ENCODE assay signal across 8 cellular contexts in genomic region chr16:8797364-8798173, GRCh38. TPM values are rescaled to one million over a fixed set of nuclear protein-coding genes. Genes with fewer than 3 reads are reported as not detected.
A peak's percentile ranks its signal among the peaks of the same experiment; 100 is the strongest.
DNase-seq lines count a peak whose midpoint lies in the region; ATAC-seq, FAIRE-seq and TF ChIP-seq lines count a peak whose summit lies in the region.

Gene PMM2 (plus strand): TSS chr16:8797839. CDS start chr16:8797883, 44 bp downstream.
Gene TMEM186 (minus strand): TSS chr16:8797639. CDS start chr16:8797614, 25 bp downstream.

- peaks cover 6 to 22% of the 10 kb centered on the region in 2 experiments for H3K36me3 ChIP-seq in keratinocyte (ENCODE audit: control insufficient read depth in 2 of 2, extremely low read depth in 1 of 2, insufficient read depth in 2 of 2, low read length in 2 of 2)

- DNase-seq in Ammon's horn (ENCODE audit: low spot score) (peak; percentile 99), NCI-H460 (ENCODE audit: extremely low read depth, low read depth) (peak; percentile 94), cerebellar nuclear complex (lab: John Stamatoyannopoulos, UW) (peak; percentile 63 to 95), keratinocyte (ENCODE audit: low read depth, low spot score) (peak; percentile 88)
- DNase-seq in activated CD4-positive, CD25-positive, alpha-beta regulatory T cell treated with anti-CD3 and anti-CD28 coated beads, Interleukin-2, amount 50 U/mL, for 72 hours = peak; percentile 90
- peak; percentile 89 to 94 (median 92) for DNase-seq in stimulated activated CD4-positive, alpha-beta T cell treated with anti-CD3 and anti-CD28 coated beads, Interleukin-12 subunit alpha, Interleukin-12 subunit beta, amount 100 ng/mL, for 48 hours (ENCODE audit: low read depth in 2 of 3, low spot score in 1 of 3)

- peaks cover 71% of the 10 kb centered on the region for H3K79me2 ChIP-seq in keratinocyte (ENCODE audit: control insufficient read depth, insufficient read depth, low read length)

- no peaks in the 10 kb centered on the region for H3K9me3 ChIP-seq in keratinocyte (ENCODE audit: control insufficient read depth, low read depth, low read length)

- peak within 1 kb of the TSS; percentile 100 for H3K4me2 ChIP-seq in keratinocyte (ENCODE audit: control insufficient read depth, extremely low read depth, insufficient read depth, low read depth, low read length)

- no peak for TF ChIP-seq CTCF in keratinocyte (optimal IDR thresholded peaks at IDR 0.05 in 1 of 3, IDR thresholded peaks at IDR 0.05 in 1 of 3, conservative IDR thresholded peaks at IDR 0.05 in 1 of 3; ENCODE audit: extremely low read depth in 1 of 3, insufficient read depth in 2 of 3, low read length in 3 of 3)

- peak within 1 kb of the TSS; percentile 85 to 96 (median 92) for H3K4me3 ChIP-seq in keratinocyte (ENCODE audit: control insufficient read depth in 2 of 3, extremely low read depth in 1 of 3, insufficient read depth in 2 of 3, low read depth in 1 of 3, low read length in 3 of 3)

- dilution Hi-C loops in keratinocyte (cut with MboI; ENCODE audit: extremely low pct_ligation_motif_present, low sequenced_read_pairs) = no loop called here

- peak within 1 kb of the TSS; percentile 79 for H3K27ac ChIP-seq in keratinocyte (ENCODE audit: control insufficient read depth, insufficient read depth, low read length)

- peaks cover 23% of the 10 kb centered on the region for H3K4me1 ChIP-seq in keratinocyte (ENCODE audit: control insufficient read depth, extremely low read depth, insufficient read depth, low read length)

- no peaks in the 10 kb centered on the region for H3K27me3 ChIP-seq in keratinocyte (ENCODE audit: control insufficient read depth, extremely low read depth, insufficient read depth, low read length)

- peak within 1 kb of the TSS; percentile 70 for H2AFZ ChIP-seq in keratinocyte (ENCODE audit: control insufficient read depth, low read length)

- peak; percentile 96 for ATAC-seq in HG03432 (IDR thresholded peaks at IDR 0.05; ENCODE audit: unreplicated experiment)

- H3K9ac ChIP-seq in keratinocyte (ENCODE audit: control insufficient read depth, extremely low read depth, insufficient read depth, low read length) = peak within 1 kb of the TSS; percentile 86

- peaks cover 3% of the 10 kb centered on the region for H3K9me1 ChIP-seq in keratinocyte (ENCODE audit: control insufficient read depth, extremely low read depth, insufficient read depth, low read length)

- peaks cover 7% of the 10 kb centered on the region for H4K20me1 ChIP-seq in keratinocyte (ENCODE audit: control insufficient read depth, extremely low read depth, insufficient read depth, low read length)

- TF ChIP-seq POLR2A in GM19193 (IDR thresholded peaks at IDR 0.05; ENCODE audit: extremely low read depth, insufficient read depth, insufficient read length) = peak; percentile 92

- FAIRE-seq in keratinocyte (lab: Jason Lieb, UNC) = peak; percentile 68

RNA-seq across cellular contexts. Expression of gene PMM2, which starts in this region (rescaled TPM):
- total RNA-seq in NCI-H460 (2014; rRNA removed; shearing (Covaris generic)) = 40.1 and 48.9 TPM in 2 replicates
- 53.5 and 58.0 TPM in 2 replicates for polyA plus RNA-seq in NCI-H460 (2014; cell fraction: nucleus; rRNA removed)
- polyA plus RNA-seq in keratinocyte = 30.2 to 48.6 TPM (median 38.6 TPM) in 3 replicates
- 84.5 TPM for polyA plus RNA-seq in keratinocyte (2011; ENCODE audit: low read depth)
- 28.6 and 29.3 TPM in 2 replicates for polyA plus RNA-seq in keratinocyte (2011; cell fraction: cytosol; rRNA removed)
- polyA plus RNA-seq in keratinocyte (2011; cell fraction: nucleus; rRNA removed) = 45.1 and 48.1 TPM in 2 replicates
- polyA plus RNA-seq in keratinocyte (2012; ENCODE audit: low replicate concordance) = 25.7 and 49.3 TPM in 2 replicates
- 10.7 to 20.5 TPM (median 17.0 TPM) in 3 replicates for polyA minus RNA-seq in keratinocyte
- polyA minus RNA-seq in keratinocyte (2011; cell fraction: cytosol; rRNA and poly(A)+ RNA removed) = 17.3 TPM
- polyA minus RNA-seq in keratinocyte (2011; cell fraction: nucleus; rRNA and poly(A)+ RNA removed) = 13.1 and 27.4 TPM in 2 replicates

RNA-seq across cellular contexts. Expression of gene TMEM186, which starts in this region (rescaled TPM):
- total RNA-seq in NCI-H460 (2014; rRNA removed; shearing (Covaris generic)) = 6.5 and 9.8 TPM in 2 replicates
- polyA plus RNA-seq in NCI-H460 (2014; cell fraction: nucleus; rRNA removed) = 5.9 and 7.9 TPM in 2 replicates
- polyA plus RNA-seq in keratinocyte = 7.8 to 9.8 TPM (median 8.1 TPM) in 3 replicates
- 6.5 TPM for polyA plus RNA-seq in keratinocyte (2011; ENCODE audit: low read depth)
- polyA plus RNA-seq in keratinocyte (2011; cell fraction: cytosol; rRNA removed) = 6.0 and 7.3 TPM in 2 replicates
- polyA plus RNA-seq in keratinocyte (2011; cell fraction: nucleus; rRNA removed) = 11.9 and 14.2 TPM in 2 replicates
- polyA plus RNA-seq in keratinocyte (2012; ENCODE audit: low replicate concordance) = 8.5 and 13.3 TPM in 2 replicates
- 2.4 to 5.2 TPM (median 2.8 TPM) in 3 replicates for polyA minus RNA-seq in keratinocyte
- polyA minus RNA-seq in keratinocyte (2011; cell fraction: cytosol; rRNA and poly(A)+ RNA removed) = 1.3 TPM
- polyA minus RNA-seq in keratinocyte (2011; cell fraction: nucleus; rRNA and poly(A)+ RNA removed) = 1.8 and 1.9 TPM in 2 replicates

Comparison
In these comparisons a context has a peak if more than half of its experiments do, and no peak if none do; other contexts are left out.
1. Peak in every context shown above with its lines: DNase-seq, ATAC-seq, H3K4me3 ChIP-seq and H3K27ac ChIP-seq.